ENCODE assay signal across 25 cellular contexts in genomic region chr5:139812836-139813805, GRCh38. TPM values are rescaled to one million over a fixed set of nuclear protein-coding genes. Genes with fewer than 3 reads are reported as not detected.
"Had no signal": no experiment of that assay in that cellular context is flagged by ENCODE, and none has a peak within 500 bp of the region (broad histone marks: within the 10 kb centered on the region; RNA-seq: fewer than 3 reads in every experiment).

No MANE protein-coding gene starts in this region.

- H3K36me3 Mint-ChIP-seq: memory B cell; naive B cell; stimulated activated memory B cell treated with anti-CD40 and anti-IgM and Interleukin-4, amounts not matched to agents 10 μg/mL and 1 μg/mL and 100 μg/mL, for 72 hours had no signal

- H3K4me1 ChIP-seq: left lung, psoas muscle, sigmoid colon, tibial nerve, upper lobe of left lung, uterus had no signal

- H3K4me3 ChIP-seq: left lung, lung, mucosa of descending colon, psoas muscle, sigmoid colon, thoracic aorta, tibial nerve, upper lobe of left lung, uterus had no signal

- ATAC-seq: effector memory CD8-positive, alpha-beta T cell; left lung; mucosa of descending colon; psoas muscle; right cardiac atrium; stimulated activated memory B cell treated with anti-CD40 and anti-IgM and Interleukin-4, amounts not matched to agents 10 μg/mL and 1 μg/mL and 100 μg/mL, for 72 hours; stimulated activated naive CD8-positive, alpha-beta T cell treated with anti-CD3 and anti-CD28 coated beads, Interleukin-15, Interleukin-2, amounts not matched to agents 100 U/mL and 50 U/mL, for 24 hours had no signal

- DNase-seq: cortex of kidney; effector memory CD8-positive, alpha-beta T cell; erythroblast; left lung; naive B cell; sigmoid colon; stimulated activated CD4-positive, alpha-beta T cell treated with anti-CD3 and anti-CD28 coated beads, Interleukin-4, amount 100 ng/mL, for 4 hours; stimulated activated naive CD8-positive, alpha-beta T cell treated with anti-CD3 and anti-CD28 coated beads, Interleukin-15, Interleukin-2, amounts not matched to agents 100 U/mL and 50 U/mL, for 24 hours; substantia nigra; upper lobe of left lung; uterus had no signal

- H3K36me3 ChIP-seq: left lung, neutrophil, sigmoid colon, thoracic aorta, tibial nerve, upper lobe of left lung, uterus had no signal

- H3K9me3 Mint-ChIP-seq: effector memory CD8-positive, alpha-beta T cell; memory B cell; stimulated activated memory B cell treated with anti-CD40 and anti-IgM and Interleukin-4, amounts not matched to agents 10 μg/mL and 1 μg/mL and 100 μg/mL, for 72 hours had no signal

- H3K4me3 Mint-ChIP-seq: effector memory CD8-positive, alpha-beta T cell; memory B cell; naive B cell; stimulated activated memory B cell treated with anti-CD40 and anti-IgM and Interleukin-4, amounts not matched to agents 10 μg/mL and 1 μg/mL and 100 μg/mL, for 72 hours had no signal

- H3K27ac ChIP-seq: left lung, neutrophil, psoas muscle, sigmoid colon, thoracic aorta, tibial nerve, upper lobe of left lung, uterus had no signal

- H3K27ac Mint-ChIP-seq: effector memory CD8-positive, alpha-beta T cell; memory B cell; naive B cell; stimulated activated memory B cell treated with anti-CD40 and anti-IgM and Interleukin-4, amounts not matched to agents 10 μg/mL and 1 μg/mL and 100 μg/mL, for 72 hours had no signal

- H3K4me1 Mint-ChIP-seq: memory B cell; naive B cell; stimulated activated memory B cell treated with anti-CD40 and anti-IgM and Interleukin-4, amounts not matched to agents 10 μg/mL and 1 μg/mL and 100 μg/mL, for 72 hours had no signal

- H3K9me3 ChIP-seq: left lung, mucosa of descending colon, neutrophil, psoas muscle, sigmoid colon, thoracic aorta, upper lobe of left lung, uterus had no signal

- FAIRE-seq: endometrium, frontal cortex, keratinocyte had no signal

- H3K27me3 ChIP-seq: tibial nerve, upper lobe of left lung, uterus had no signal

RNA-seq across cellular contexts. Expression of gene PSD2, which starts 17.5 kb away (rescaled TPM):
- total RNA-seq: dermis microvascular lymphatic vessel endothelial cell, fibroblast of villous mesenchyme had no signal
- polyA plus RNA-seq: keratinocyte had no signal
